Comparison of ENCODE assay signal across 8 cellular contexts in the genomic region with DNA sequence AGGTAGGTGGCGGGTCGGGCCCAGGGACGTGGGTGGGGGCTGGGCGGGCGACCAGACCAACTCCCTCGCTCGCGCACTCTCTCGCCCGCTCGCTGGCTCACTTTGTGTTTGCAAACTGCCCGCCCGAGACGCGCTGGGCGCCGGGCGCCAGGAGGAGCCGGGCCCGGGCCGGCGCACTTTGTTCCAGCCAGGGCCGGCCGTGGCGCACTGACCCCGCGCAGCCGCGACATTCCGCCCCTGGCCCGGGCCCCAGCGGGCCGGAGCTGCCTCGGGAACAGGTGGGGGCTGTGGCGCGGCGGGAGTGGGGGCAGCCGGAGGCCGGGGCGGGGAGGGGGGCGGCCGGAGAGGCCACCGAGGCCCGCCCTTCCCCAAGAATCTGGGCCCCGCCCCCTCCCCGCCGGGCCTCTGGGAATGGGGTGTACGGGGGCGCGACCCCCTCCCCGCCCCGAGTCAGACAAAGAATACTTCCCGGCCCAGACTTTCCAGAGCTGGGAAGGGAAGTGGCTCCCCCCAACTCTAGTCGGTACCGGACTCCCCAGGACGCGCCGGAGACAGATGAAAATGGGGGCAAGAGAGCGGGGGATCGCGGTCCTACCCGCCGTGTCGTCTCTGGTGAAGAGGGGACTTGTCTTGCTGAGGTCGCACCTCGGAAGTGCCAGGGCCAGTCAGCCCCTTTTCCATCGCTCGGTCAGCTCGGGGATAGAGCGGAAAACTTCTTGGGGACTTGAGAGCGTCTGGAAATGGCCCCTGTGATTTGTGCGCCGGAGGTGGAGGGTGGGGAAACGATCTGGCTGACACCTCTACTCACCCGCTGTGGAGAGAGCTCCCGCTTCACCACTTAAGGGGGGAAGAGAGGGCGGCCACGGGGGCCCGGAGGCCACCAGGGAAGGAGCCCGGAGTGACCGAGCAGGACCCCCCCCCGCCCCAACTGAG. TPM values are rescaled to one million over a fixed set of nuclear protein-coding genes. Genes with fewer than 3 reads are reported as not detected.
DNase-seq lines count a peak whose midpoint lies in the region; ATAC-seq, FAIRE-seq and TF ChIP-seq lines count a peak whose summit lies in the region.

No MANE protein-coding gene starts in this region.

- no peaks in the 10 kb centered on the region; the same call in 1 of the 2 replicates for H3K36me3 ChIP-seq in OCI-LY1 (ENCODE audit: insufficient read depth, low read length)
- H3K36me3 ChIP-seq in astrocyte (ENCODE audit: insufficient read depth, low read length), result no peaks in the 10 kb centered on the region
- no peaks in the 10 kb centered on the region for H3K36me3 ChIP-seq in iPS DF 6.9 (ENCODE audit: control insufficient read depth, insufficient read depth, low read length)

- peak overlapping the region; percentile 47 for H3K27ac Mint-ChIP-seq in activated CD4-positive, alpha-beta T cell treated with anti-CD3 and anti-CD28 coated beads for 36 hours
- no peak overlapping the region for H3K27ac Mint-ChIP-seq in astrocyte (ENCODE audit: unreplicated experiment)

- POLR2A ChIA-PET in activated CD4-positive, alpha-beta T cell treated with anti-CD3 and anti-CD28 coated beads for 36 hours (lab: Charles Lee), result interaction anchor here (0.9 kb wide), 1 partner anchor 15 kb away, joined by 3 read pairs; no protein-coding TSS in a partner anchor

- H3K9me2 ChIP-seq in OCI-LY1 (ENCODE audit: low read depth, low read length), result no peaks in the 10 kb centered on the region

- H3K4me3 ChIP-seq in OCI-LY1 (ENCODE audit: low read depth, low read length, poor library complexity, severe bottlenecking) (peak overlapping the region; percentile 73), astrocyte (ENCODE audit: insufficient read depth, low read depth, low read length) (peak overlapping the region; percentile 85), iPS DF 6.9 (ENCODE audit: low read length) (peak overlapping the region; percentile 63; the same call in 1 of the 2 replicates), skeletal muscle cell (ENCODE audit: low read depth, low read length) (peak overlapping the region; percentile 72)

- H2AFZ ChIP-seq in OCI-LY1 (ENCODE audit: low read length), result no peak overlapping the region
- H2AFZ ChIP-seq in astrocyte (ENCODE audit: low read depth, low read length), result peak overlapping the region; percentile 56

- no peak for FAIRE-seq in astrocyte (lab: Jason Lieb, UNC)

- H3K27me3 ChIP-seq in OCI-LY1 (ENCODE audit: insufficient read depth, low read length) (no peaks in the 10 kb centered on the region; the same call in 1 of the 2 replicates), astrocyte (ENCODE audit: insufficient read depth, low read length) (peaks cover 2% of the 10 kb centered on the region), iPS DF 6.9 (ENCODE audit: control insufficient read depth, insufficient read depth, low read length) (peaks cover 46% of the 10 kb centered on the region)

- no peaks in the 10 kb centered on the region for H3F3A ChIP-seq in OCI-LY1 (ENCODE audit: insufficient read depth, low read length)

- peak overlapping the region; percentile 97 for H3K4me2 ChIP-seq in OCI-LY1 (ENCODE audit: low read length)
- peak overlapping the region; percentile 99 for H3K4me2 ChIP-seq in astrocyte (ENCODE audit: low read length)

- TF ChIP-seq CTCF in OCI-LY1 (IDR thresholded peaks at IDR 0.05; ENCODE audit: low read length), result no peak
- no peak for TF ChIP-seq CTCF in astrocyte (IDR thresholded peaks at IDR 0.05; ENCODE audit: insufficient read depth, low read depth, low read length)

- ATAC-seq in activated CD4-positive, alpha-beta T cell treated with anti-CD3 and anti-CD28 coated beads for 36 hours, result peak; percentile 3
- peak; percentile 14 for ATAC-seq in HG02763 (IDR thresholded peaks at IDR 0.05; ENCODE audit: unreplicated experiment)

- CTCF ChIA-PET in activated CD4-positive, alpha-beta T cell treated with anti-CD3 and anti-CD28 coated beads for 36 hours (lab: Charles Lee), result interaction anchor here (0.6 kb wide), 1 partner anchor 145 kb away, joined by 3 read pairs; no protein-coding TSS in a partner anchor

- H3K4me1 Mint-ChIP-seq in activated CD4-positive, alpha-beta T cell treated with anti-CD3 and anti-CD28 coated beads for 36 hours, result peaks cover 15% of the 10 kb centered on the region
- H3K4me1 Mint-ChIP-seq in astrocyte (ENCODE audit: low read depth, unreplicated experiment), result peaks cover 8% of the 10 kb centered on the region

- H3K27ac ChIP-seq in OCI-LY1 (ENCODE audit: low read depth, low read length, poor library complexity, severe bottlenecking), result no peak overlapping the region
- no peak overlapping the region for H3K27ac ChIP-seq in astrocyte (ENCODE audit: low read depth, low read length)
- no peak overlapping the region for H3K27ac ChIP-seq in iPS DF 6.9 (ENCODE audit: low read length)

- H3K27me3 Mint-ChIP-seq in activated CD4-positive, alpha-beta T cell treated with anti-CD3 and anti-CD28 coated beads for 36 hours, result peaks cover 9% of the 10 kb centered on the region
- peaks cover 23% of the 10 kb centered on the region for H3K27me3 Mint-ChIP-seq in astrocyte (ENCODE audit: low read depth, unreplicated experiment)

- H3K79me2 ChIP-seq in OCI-LY1 (ENCODE audit: insufficient read depth, low read length), result no peaks in the 10 kb centered on the region
- peaks cover 50% of the 10 kb centered on the region for H3K79me2 ChIP-seq in astrocyte (ENCODE audit: insufficient read depth, low read length)

- H3K4me3 Mint-ChIP-seq in activated CD4-positive, alpha-beta T cell treated with anti-CD3 and anti-CD28 coated beads for 36 hours, result peak overlapping the region; percentile 84
- peak overlapping the region; percentile 98 for H3K4me3 Mint-ChIP-seq in astrocyte (ENCODE audit: unreplicated experiment)

- H3K4me1 ChIP-seq in OCI-LY1 (ENCODE audit: insufficient read depth, low read length, severe bottlenecking), result peaks cover 26% of the 10 kb centered on the region
- H3K4me1 ChIP-seq in astrocyte (ENCODE audit: insufficient read depth, low read length), result peaks cover 17% of the 10 kb centered on the region
- peaks cover 15% of the 10 kb centered on the region for H3K4me1 ChIP-seq in iPS DF 6.9 (ENCODE audit: control insufficient read depth, insufficient read depth, low read length)

- WGBS in iPS DF 6.9 (ENCODE audit: insufficient coverage, insufficient read length), result no CpG with 5 or more reads among the region's 82 CpGs

- H3K9ac ChIP-seq in OCI-LY1 (ENCODE audit: low read length) (peak overlapping the region; percentile 62), astrocyte (ENCODE audit: low read length) (peak overlapping the region; percentile 77)

- H3K9me3 ChIP-seq in OCI-LY1 (ENCODE audit: low read length) (no peaks in the 10 kb centered on the region), astrocyte (ENCODE audit: insufficient read depth, low read depth, low read length) (no peaks in the 10 kb centered on the region), iPS DF 6.9 (ENCODE audit: control insufficient read depth, insufficient read depth, low read length) (no peaks in the 10 kb centered on the region)

- H3K36me3 Mint-ChIP-seq in activated CD4-positive, alpha-beta T cell treated with anti-CD3 and anti-CD28 coated beads for 36 hours (ENCODE audit: low read depth), result peaks cover 10% of the 10 kb centered on the region
- peaks cover 8% of the 10 kb centered on the region for H3K36me3 Mint-ChIP-seq in astrocyte (ENCODE audit: low read depth, unreplicated experiment)

- peak; percentile 58 for DNase-seq in activated CD4-positive, alpha-beta T cell treated with anti-CD3 and anti-CD28 coated beads for 36 hours
- DNase-seq in activated CD4-positive, alpha-beta T cell treated with anti-CD3 and anti-CD28 coated beads for 1 hour, result no peak
- peak; percentile 26 for DNase-seq in astrocyte (ENCODE audit: low read depth)
- DNase-seq in iPS DF 6.9 (ENCODE audit: low read depth, low spot score), result no peak
- DNase-seq in skeletal muscle cell (ENCODE audit: low read depth), result no peak
- DNase-seq in dedifferentiated amniotic fluid mesenchymal stem cell (ENCODE audit: extremely low spot score), result no peak

- H3K9me3 Mint-ChIP-seq in activated CD4-positive, alpha-beta T cell treated with anti-CD3 and anti-CD28 coated beads for 36 hours (ENCODE audit: low read depth), result no peaks in the 10 kb centered on the region
- no peaks in the 10 kb centered on the region for H3K9me3 Mint-ChIP-seq in astrocyte (ENCODE audit: unreplicated experiment)

- H4K20me1 ChIP-seq in OCI-LY1 (ENCODE audit: insufficient read depth, low read length) (no peaks in the 10 kb centered on the region), astrocyte (ENCODE audit: insufficient read depth, low read length) (peaks cover 50% of the 10 kb centered on the region)

- intact Hi-C loops in activated CD4-positive, alpha-beta T cell treated with anti-CD3 and anti-CD28 coated beads for 36 hours (cut with DNase I, micrococcal nuclease), result loop anchor here (1.0 to 5.0 kb wide), 8 partner anchors 13 to 500 kb away; partner anchors contain the start of genes NFYA (in 1 of the 2), OARD1 (in 1 of the 2), TFEB (in 1 of the 2) and USP49 (in 1 of the 2)

RNA-seq across cellular contexts. Expression of gene FOXP4, which starts 1.0 kb away (rescaled TPM):
- total RNA-seq in activated CD4-positive, alpha-beta T cell treated with anti-CD3 and anti-CD28 coated beads for 36 hours, result 10 to 100 TPM; 11.1 to 13.8 TPM
- 41.9 and 43.7 TPM in 2 replicates for total RNA-seq in astrocyte

Comparison
In these comparisons a context has a peak if more than half of its experiments do, and no peak if none do; other contexts are left out.
1. DNase-seq: peak in activated CD4-positive, alpha-beta T cell treated with anti-CD3 and anti-CD28 coated beads for 36 hours (single experiment) and astrocyte (single experiment); none in activated CD4-positive, alpha-beta T cell treated with anti-CD3 and anti-CD28 coated beads for 1 hour (single experiment), iPS DF 6.9 (single experiment), skeletal muscle cell (single experiment) and dedifferentiated amniotic fluid mesenchymal stem cell (single experiment).
2. Peak in every context shown above with its lines, with median percentiles within 50 percentile points of each other: H3K4me3 ChIP-seq.